Comparison of ENCODE assay signal across 8 cellular contexts in genomic region chr12:108858399-108859074, GRCh38. TPM values are rescaled to one million over a fixed set of nuclear protein-coding genes. Genes with fewer than 3 reads are reported as not detected.
A peak's percentile ranks its signal among the peaks of the same experiment; 100 is the strongest.
DNase-seq lines count a peak whose midpoint lies in the region; ATAC-seq and TF ChIP-seq lines count a peak whose summit lies in the region.

No MANE protein-coding gene starts in this region.

- peaks cover 28% of the 10 kb centered on the region for H3K4me1 Mint-ChIP-seq in Caco-2 (ENCODE audit: low read depth, unreplicated experiment)
- H3K4me1 Mint-ChIP-seq in effector memory CD8-positive, alpha-beta T cell (ENCODE audit: low read depth in 2 of 2) = peaks cover 35 to 43% of the 10 kb centered on the region in 2 donors

- H3K9me3 Mint-ChIP-seq in Caco-2 (ENCODE audit: unreplicated experiment) = peaks cover 8% of the 10 kb centered on the region
- H3K9me3 Mint-ChIP-seq in effector memory CD8-positive, alpha-beta T cell = no peaks in the 10 kb centered on the region

- H3K27ac ChIP-seq in osteoblast (ENCODE audit: low read depth, low read length) = peak overlapping the region; percentile 74

- H3K4me3 Mint-ChIP-seq in Caco-2 (ENCODE audit: unreplicated experiment) = peak overlapping the region; percentile 50
- peak overlapping the region; percentile 86 to 93 for H3K4me3 Mint-ChIP-seq in effector memory CD8-positive, alpha-beta T cell

- H3K27me3 Mint-ChIP-seq in Caco-2 (ENCODE audit: insufficient read depth, unreplicated experiment) = no peaks in the 10 kb centered on the region
- peaks cover 0 to 8% of the 10 kb centered on the region in 2 donors for H3K27me3 Mint-ChIP-seq in effector memory CD8-positive, alpha-beta T cell

- intact Hi-C loops in Caco-2 (cut with micrococcal nuclease; ENCODE audit: unreplicated experiment) = no loop called here

- peaks cover 10% of the 10 kb centered on the region for H3K4me1 ChIP-seq in Caco-2
- peaks cover 37% of the 10 kb centered on the region for H3K4me1 ChIP-seq in osteoblast (ENCODE audit: insufficient read depth, low read length)

- no peaks in the 10 kb centered on the region for H4K20me1 ChIP-seq in osteoblast (ENCODE audit: insufficient read depth, low read length)

- peak overlapping the region; percentile 66 for H3K27ac Mint-ChIP-seq in Caco-2 (ENCODE audit: unreplicated experiment)
- peak overlapping the region; percentile 94 to 96 for H3K27ac Mint-ChIP-seq in effector memory CD8-positive, alpha-beta T cell

- H3K27me3 ChIP-seq in Caco-2 (replicated peaks; ENCODE audit: control insufficient read depth, insufficient read depth, low read length) (no peaks in the 10 kb centered on the region), osteoblast (ENCODE audit: insufficient read depth, low read length) (no peaks in the 10 kb centered on the region)

- peak overlapping the region; percentile 63 for H3K4me3 ChIP-seq in Caco-2 (ENCODE audit: low read depth, low read length)
- peak overlapping the region; percentile 70 for H3K4me3 ChIP-seq in osteoblast (ENCODE audit: insufficient read depth, low read length)

- H3K36me3 ChIP-seq in Caco-2 (ENCODE audit: control insufficient read depth, insufficient read depth, low read length) = no peaks in the 10 kb centered on the region
- peaks cover 8% of the 10 kb centered on the region for H3K36me3 ChIP-seq in osteoblast (ENCODE audit: insufficient read depth, low read length)

- H3K9me3 ChIP-seq in Caco-2 (no peaks in the 10 kb centered on the region), osteoblast (ENCODE audit: low read depth, low read length) (no peaks in the 10 kb centered on the region)

- TF ChIP-seq CTCF in Caco-2 (IDR thresholded peaks at IDR 0.05; ENCODE audit: insufficient read depth in 1 of 2, low read depth in 1 of 2, low read length in 1 of 2, severe bottlenecking in 1 of 2, unreplicated experiment in 1 of 2) (no peak), osteoblast (IDR thresholded peaks at IDR 0.05; ENCODE audit: extremely low read depth, low read depth, low read length) (no peak)

- peak overlapping the region; percentile 91 for H3K4me2 ChIP-seq in osteoblast (ENCODE audit: insufficient read depth, low read length)

- peak overlapping the region; percentile 69 for H2AFZ ChIP-seq in osteoblast (ENCODE audit: low read length)

- H3K79me2 ChIP-seq in osteoblast (ENCODE audit: insufficient read depth, low read length) = peaks cover 35% of the 10 kb centered on the region

- POLR2A ChIA-PET in Caco-2 (lab: Charles Lee) = no interaction called here

- H3K36me3 Mint-ChIP-seq in Caco-2 (ENCODE audit: insufficient read depth, unreplicated experiment) = peaks cover 38% of the 10 kb centered on the region
- H3K36me3 Mint-ChIP-seq in effector memory CD8-positive, alpha-beta T cell (ENCODE audit: insufficient read depth) = peaks cover 26% of the 10 kb centered on the region

- no TSS peak for BruUV-seq in Caco-2 (replicated peaks; lab: Mats Ljungman, UMichigan)

- DNase-seq in Caco-2 (peak in 1 of 2 experiments; percentile 11), NCI-H69 (lab: John Stamatoyannopoulos, UW) (peak; percentile 66), osteoblast (ENCODE audit: insufficient read length, low spot score, missing footprints) (no peak), NCI-H2107 (lab: John Stamatoyannopoulos, UW) (no peak), SK-N-DZ (ENCODE audit: low spot score) (no peak)
- no peak for DNase-seq in effector memory CD8-positive, alpha-beta T cell

- CTCF ChIA-PET in Caco-2 (lab: Charles Lee) = interaction anchor here (0.5 kb wide), 1 partner anchor 32 kb away, joined by 3 read pairs; no protein-coding TSS in a partner anchor

- ATAC-seq in effector memory CD8-positive, alpha-beta T cell (replicated peaks) = no peak
- ATAC-seq in GM21737 (IDR thresholded peaks at IDR 0.05; ENCODE audit: unreplicated experiment) = no peak
- ATAC-seq in HG02970 (IDR thresholded peaks at IDR 0.05; ENCODE audit: low FRiP score, unreplicated experiment) = no peak

RNA-seq across cellular contexts. Expression of gene SSH1, which starts 1.2 kb away (rescaled TPM):
- total RNA-seq in Caco-2 (2022) (26.0 and 27.7 TPM in 2 replicates), osteoblast (31.8 and 34.2 TPM in 2 replicates)
- polyA plus RNA-seq in SK-N-DZ (2014; cell fraction: cytosol; rRNA removed) = 3.6 and 3.7 TPM in 2 replicates
- 2.5 and 4.4 TPM in 2 replicates for polyA plus RNA-seq in SK-N-DZ (2014; cell fraction: nucleus; rRNA removed)

RNA-seq across cellular contexts. Expression of gene DAO, which starts 21.4 kb away (rescaled TPM):
- total RNA-seq in Caco-2 (2022) (not detected in 2 replicates), osteoblast (not detected in 2 replicates)
- not detected in 2 replicates for polyA plus RNA-seq in SK-N-DZ (2014; cell fraction: cytosol; rRNA removed)
- polyA plus RNA-seq in SK-N-DZ (2014; cell fraction: nucleus; rRNA removed) = not detected in 2 replicates
